ENCODE assay signal across 8 cellular contexts in genomic region chr11:95924414-95924760, GRCh38. TPM values are rescaled to one million over a fixed set of nuclear protein-coding genes. Genes with fewer than 3 reads are reported as not detected.
DNase-seq lines count a peak whose midpoint lies in the region; ATAC-seq, FAIRE-seq and TF ChIP-seq lines count a peak whose summit lies in the region.

No MANE protein-coding gene starts in this region.

- H3K9me1 ChIP-seq in endothelial cell of umbilical vein (replicated peaks; ENCODE audit: control insufficient read depth, extremely low read depth, insufficient read depth, low read length), result no peaks in the 10 kb centered on the region

- H3K4me1 ChIP-seq in GM23338 (ENCODE audit: insufficient read depth) (peaks cover 19% of the 10 kb centered on the region), endothelial cell of umbilical vein (ENCODE audit: control insufficient read depth, extremely low read depth, insufficient read depth, low read length) (peaks cover 32% of the 10 kb centered on the region)

- H3K79me2 ChIP-seq in GM23338 (replicated peaks; ENCODE audit: insufficient read depth) (peaks cover 41% of the 10 kb centered on the region), endothelial cell of umbilical vein (ENCODE audit: control insufficient read depth, insufficient read depth, low read length) (peaks cover 45% of the 10 kb centered on the region)

- H3K9me2 ChIP-seq in GM23338 (ENCODE audit: insufficient read depth), result no peaks in the 10 kb centered on the region

- CTCF ChIA-PET in BJ (lab: Yijun Ruan, JAX), result interaction anchor here (0.6 kb wide), 1 partner anchor 112 kb away, joined by 3 read pairs; no protein-coding TSS in a partner anchor
- CTCF ChIA-PET in endothelial cell of umbilical vein (lab: Charles Lee), result interaction anchor here (0.7 to 1.7 kb wide), 5 partner anchors 24 to 418 kb away, joined by 3 to 4 read pairs (median 3); partner anchors contain the start of gene MAML2

- H3K27ac Mint-ChIP-seq in GM23338, result peak overlapping the region; percentile 100
- peak overlapping the region; percentile 98 to 99 for H3K27ac Mint-ChIP-seq in natural killer cell treated with Interleukin-12 subunit alpha and Interleukin-12 subunit beta and Interleukin-15 and Interleukin-18, amount 100 ng/mL, for 72 hours

- H3K36me3 ChIP-seq in BJ (ENCODE audit: control insufficient read depth, insufficient read depth, low read length) (no peaks in the 10 kb centered on the region), GM23338 (ENCODE audit: insufficient read depth) (no peaks in the 10 kb centered on the region), endothelial cell of umbilical vein (ENCODE audit: control insufficient read depth in 2 of 2, extremely low read depth in 1 of 2, insufficient read depth in 2 of 2, low read length in 2 of 2) (no peaks in the 10 kb centered on the region)

- H3K9me3 ChIP-seq in endothelial cell of umbilical vein (replicated peaks; ENCODE audit: control insufficient read depth, insufficient read depth, low read length), result no peaks in the 10 kb centered on the region

- H3F3A ChIP-seq in GM23338 (replicated peaks; ENCODE audit: low read depth), result no peaks in the 10 kb centered on the region; the same call in 1 of the 2 replicates

- peak overlapping the region; percentile 98 for H3K4me3 ChIP-seq in BJ (ENCODE audit: low read depth, low read length)
- H3K4me3 ChIP-seq in GM23338, result peak overlapping the region; percentile 75
- peak overlapping the region; percentile 92 to 99 (median 98) for H3K4me3 ChIP-seq in endothelial cell of umbilical vein (replicated peaks in 1 of 3; ENCODE audit: insufficient read depth in 1 of 3, low read depth in 1 of 3, low read length in 3 of 3)

- DNase-seq in BJ (ENCODE audit: low read depth) (no peak), GM23338 (ENCODE audit: low spot score) (peak; percentile 61), RKO (ENCODE audit: low spot score) (peak; percentile 24), endothelial cell of umbilical vein (ENCODE audit: low read depth, low spot score) (no peak), cerebellar cortex (ENCODE audit: low spot score) (no peak), NCI-H2107 treated with DMSO at 0.1 percent for 48 hours (lab: John Stamatoyannopoulos, UW; ENCODE audit: unreplicated experiment) (no peak)
- DNase-seq in natural killer cell treated with Interleukin-12 subunit alpha and Interleukin-12 subunit beta and Interleukin-15 and Interleukin-18, amount 100 ng/mL, for 72 hours (ENCODE audit: low spot score), result no peak
- no peak for DNase-seq in stimulated activated CD4-positive, alpha-beta T cell treated with anti-CD3 and anti-CD28 coated beads, Interleukin-1b, Interleukin-23, amount 100 ng/mL, for 48 hours

- intact Hi-C loops in endothelial cell of umbilical vein (cut with micrococcal nuclease), result loop anchor here (1.0 to 5.0 kb wide), 6 partner anchors 52 to 465 kb away; partner anchors contain the start of genes CCDC82, CEP57 and MAML2

- H3K9me3 Mint-ChIP-seq in GM23338, result no peaks in the 10 kb centered on the region
- H3K9me3 Mint-ChIP-seq in natural killer cell treated with Interleukin-12 subunit alpha and Interleukin-12 subunit beta and Interleukin-15 and Interleukin-18, amount 100 ng/mL, for 72 hours, result no peaks in the 10 kb centered on the region

- peak; percentile 30 for ATAC-seq in GM23338
- ATAC-seq in natural killer cell treated with Interleukin-12 subunit alpha and Interleukin-12 subunit beta and Interleukin-15 and Interleukin-18, amount 100 ng/mL, for 72 hours, result no peak

- dilution Hi-C loops in endothelial cell of umbilical vein (cut with MboI; ENCODE audit: extremely low pct_ligation_motif_present, low sequenced_read_pairs), result no loop called here

- H4K20me1 ChIP-seq in GM23338 (replicated peaks; ENCODE audit: insufficient read depth), result no peaks in the 10 kb centered on the region
- H4K20me1 ChIP-seq in endothelial cell of umbilical vein (replicated peaks; ENCODE audit: control insufficient read depth, extremely low read depth, insufficient read depth, low read length), result no peaks in the 10 kb centered on the region

- H3K9ac ChIP-seq in endothelial cell of umbilical vein (replicated peaks; ENCODE audit: extremely low read depth, insufficient read depth, low read length), result peak overlapping the region; percentile 100

- H3K4me1 Mint-ChIP-seq in GM23338, result peaks cover 22% of the 10 kb centered on the region
- peaks cover 21 to 30% of the 10 kb centered on the region in 2 donors for H3K4me1 Mint-ChIP-seq in natural killer cell treated with Interleukin-12 subunit alpha and Interleukin-12 subunit beta and Interleukin-15 and Interleukin-18, amount 100 ng/mL, for 72 hours (ENCODE audit: low read depth in 2 of 2)

- H3K27ac ChIP-seq in GM23338 (ENCODE audit: low read depth) (peak overlapping the region; percentile 96), endothelial cell of umbilical vein (ENCODE audit: insufficient read depth, low read depth, low read length) (peak overlapping the region; percentile 75)

- H3K4me2 ChIP-seq in GM23338 (peak overlapping the region; percentile 90), endothelial cell of umbilical vein (ENCODE audit: insufficient read depth, low read length) (peak overlapping the region; percentile 95)

- no peak for TF ChIP-seq POLR2A in endothelial cell of umbilical vein (IDR thresholded peaks at IDR 0.05; ENCODE audit: low read depth, low read length)

- H2AFZ ChIP-seq in GM23338, result peak overlapping the region; percentile 83; the same call in 1 of the 2 replicates
- peak overlapping the region; percentile 93 for H2AFZ ChIP-seq in endothelial cell of umbilical vein (ENCODE audit: low read depth, low read length)

- peak overlapping the region; percentile 99 for H3K4me3 Mint-ChIP-seq in GM23338
- H3K4me3 Mint-ChIP-seq in natural killer cell treated with Interleukin-12 subunit alpha and Interleukin-12 subunit beta and Interleukin-15 and Interleukin-18, amount 100 ng/mL, for 72 hours, result peak overlapping the region; percentile 98

- peaks cover 7% of the 10 kb centered on the region for H3K27me3 Mint-ChIP-seq in GM23338 (ENCODE audit: insufficient read depth, low read depth, poor library complexity)
- peaks cover 11 to 21% of the 10 kb centered on the region in 2 donors for H3K27me3 Mint-ChIP-seq in natural killer cell treated with Interleukin-12 subunit alpha and Interleukin-12 subunit beta and Interleukin-15 and Interleukin-18, amount 100 ng/mL, for 72 hours

- no peaks in the 10 kb centered on the region; the same call in 1 of the 3 replicates for H3K36me3 Mint-ChIP-seq in GM23338 (ENCODE audit: low read depth)
- peaks cover 11% of the 10 kb centered on the region for H3K36me3 Mint-ChIP-seq in natural killer cell treated with Interleukin-12 subunit alpha and Interleukin-12 subunit beta and Interleukin-15 and Interleukin-18, amount 100 ng/mL, for 72 hours

- BruUV-seq in endothelial cell of umbilical vein (replicated peaks; lab: Mats Ljungman, UMichigan), result TSS peak; percentile 74

- TF ChIP-seq CTCF in BJ (IDR thresholded peaks at IDR 0.05; ENCODE audit: insufficient read depth, low read depth, low read length) (no peak), GM23338 (conservative IDR thresholded peaks at IDR 0.05; ENCODE audit: low read depth in 2 of 2) (no peak), endothelial cell of umbilical vein (IDR thresholded peaks at IDR 0.05; ENCODE audit: extremely low read depth in 1 of 2, insufficient read depth in 1 of 2, low read depth in 1 of 2, low read length in 2 of 2) (no peak)

- POLR2A ChIA-PET in BJ (lab: Charles Lee) (no interaction called here), endothelial cell of umbilical vein (lab: Charles Lee) (interaction anchor here (0.9 kb wide), 1 partner anchor 419 kb away, joined by 3 read pairs; no protein-coding TSS in a partner anchor)

- peak; percentile 76 for FAIRE-seq in endothelial cell of umbilical vein (lab: Jason Lieb, UNC)

- H3K27me3 ChIP-seq in BJ (ENCODE audit: control insufficient read depth, insufficient read depth, low read length), result no peaks in the 10 kb centered on the region
- H3K27me3 ChIP-seq in GM23338 (ENCODE audit: insufficient read depth), result no peaks in the 10 kb centered on the region
- H3K27me3 ChIP-seq in endothelial cell of umbilical vein (ENCODE audit: control insufficient read depth in 2 of 2, insufficient read depth in 2 of 2, low read length in 2 of 2), result no peaks in the 10 kb centered on the region

TF ChIP-seq in GM23338, 12 proteins besides CTCF, POLR2A, EP300 and RAD21 (continues in another document):
- no peak for TF ChIP-seq STAT1 (IDR thresholded peaks at IDR 0.05; ENCODE audit: unreplicated experiment)

TF ChIP-seq in endothelial cell of umbilical vein, 7 proteins besides CTCF, POLR2A, EP300 and RAD21:
- TF ChIP-seq FOS (IDR thresholded peaks at IDR 0.05; ENCODE audit: borderline replicate concordance, insufficient read depth, low read length), result no peak
- no peak for TF ChIP-seq MAX (IDR thresholded peaks at IDR 0.05; ENCODE audit: insufficient read depth, insufficient read length)
- TF ChIP-seq GATA2 (IDR thresholded peaks at IDR 0.05; ENCODE audit: insufficient read depth, insufficient read length, low read depth, low read length), result peak; percentile 51

RNA-seq across cellular contexts. Expression of gene MTMR2, which starts 0.5 kb away (rescaled TPM):
- polyA plus RNA-seq in BJ (2011; rRNA removed), result 19.3 and 37.3 TPM in 2 replicates
- 25.2 and 29.3 TPM in 2 replicates for polyA minus RNA-seq in BJ (2011; rRNA and poly(A)+ RNA removed)
- 52.6 and 57.4 TPM in 2 replicates for total RNA-seq in GM23338 (2014; rRNA removed; shearing (Covaris generic))
- 18.8 and 26.6 TPM in 2 replicates for polyA plus RNA-seq in GM23338 (2016; fragmentation: Nextera tagmentation; extraction: Ambion mirVana)
- 46.4 and 49.5 TPM in 2 replicates for total RNA-seq in endothelial cell of umbilical vein
- 16.8 and 19.5 TPM in 2 replicates for polyA plus RNA-seq in endothelial cell of umbilical vein
- polyA plus RNA-seq in endothelial cell of umbilical vein (2011; cell fraction: cytosol; rRNA removed), result 18.7 and 19.9 TPM in 2 replicates
- 20.6 and 21.5 TPM in 2 replicates for polyA plus RNA-seq in endothelial cell of umbilical vein (2011; cell fraction: nucleus; rRNA removed)
- polyA plus RNA-seq in endothelial cell of umbilical vein (2012), result 29.6 and 49.7 TPM in 2 replicates
- polyA minus RNA-seq in endothelial cell of umbilical vein, result 37.7 and 41.8 TPM in 2 replicates
- 39.1 TPM for polyA minus RNA-seq in endothelial cell of umbilical vein (2011; cell fraction: cytosol; rRNA and poly(A)+ RNA removed)
- 60.4 and 72.9 TPM in 2 replicates for polyA minus RNA-seq in endothelial cell of umbilical vein (2011; cell fraction: nucleus; rRNA and poly(A)+ RNA removed)
- 10 to 100 TPM; 47.9 to 51.3 TPM for total RNA-seq in natural killer cell treated with Interleukin-12 subunit alpha and Interleukin-12 subunit beta and Interleukin-15 and Interleukin-18, amount 100 ng/mL, for 72 hours

Comparison
In these comparisons a context has a peak if more than half of its experiments do, and no peak if none do; other contexts are left out.
1. DNase-seq: peak in GM23338 (single experiment) and RKO (single experiment); none in BJ (single experiment), endothelial cell of umbilical vein (single experiment), natural killer cell treated with Interleukin-12 subunit alpha and Interleukin-12 subunit beta and Interleukin-15 and Interleukin-18, amount 100 ng/mL, for 72 hours (single experiment), cerebellar cortex (single experiment), NCI-H2107 treated with DMSO at 0.1 percent for 48 hours (single experiment) and stimulated activated CD4-positive, alpha-beta T cell treated with anti-CD3 and anti-CD28 coated beads, Interleukin-1b, Interleukin-23, amount 100 ng/mL, for 48 hours (single experiment).
2. Peak in every context shown above with its lines, with median percentiles within 50 percentile points of each other: H3K4me3 ChIP-seq.